ENCODE assay signal across 12 cellular contexts in genomic region chr4:126051709-126052424, GRCh38.
DNase-seq lines count a peak whose midpoint lies in the region; ATAC-seq lines count a peak whose summit lies in the region.
"Had no signal": no experiment of that assay in that cellular context is flagged by ENCODE, and none has a peak within 500 bp of the region (broad histone marks: within the 10 kb centered on the region; RNA-seq: fewer than 3 reads in every experiment).

No MANE protein-coding gene starts in this region.

- DNase-seq in Right ventricle myocardium inferior (ENCODE audit: missing footprints) (no peak), cardiac septum (ENCODE audit: low spot score) (no peak), caudate nucleus (lab: John Stamatoyannopoulos, UW) (peak in 20 of 61 donors; percentile 0 to 49 (median 9)), iris pigment epithelial cell (ENCODE audit: low read depth) (peak; percentile 91), aorta (no peak), NCI-H2107 (lab: John Stamatoyannopoulos, UW) (no peak), GM19240 (ENCODE audit: insufficient read length, low spot score) (no peak)
- DNase-seq: activated B cell treated with CpG ODN at 0.5 μM for 24 hours, AML-193, MV-4-11, nephron progenitor cell had no signal

- WGBS in aorta, 2 donors = 0 to 2% methylated on average over 1 of the region's 1 CpG

- H3K9me3 ChIP-seq in aorta (ENCODE audit: control insufficient read depth, low read length) = no peaks in the 10 kb centered on the region

- intact Hi-C loops in Right ventricle myocardium inferior (cut with DNase I) (no loop called here), cardiac septum (cut with DNase I) (no loop called here), aorta (cut with DNase I) (no loop called here)

- no peaks in the 10 kb centered on the region for H3K27me3 ChIP-seq in aorta (ENCODE audit: control insufficient read depth in 1 of 2, insufficient read depth in 2 of 2, low read length in 1 of 2)

- H3K27ac ChIP-seq in caudate nucleus (ENCODE audit: low read depth, low read length) = peak overlapping the region; percentile 7
- no peak overlapping the region for H3K27ac ChIP-seq in aorta (ENCODE audit: low read depth in 1 of 2, low read length in 2 of 2)

- ATAC-seq in Right ventricle myocardium inferior = peak; percentile 77
- peak; percentile 74 for ATAC-seq in aorta (ENCODE audit: low FRiP score)
- ATAC-seq in GM18858 (IDR thresholded peaks at IDR 0.05; ENCODE audit: unreplicated experiment) = no peak

- H3K4me1 ChIP-seq in aorta (ENCODE audit: control insufficient read depth in 1 of 2, insufficient read depth in 2 of 2, low read length in 2 of 2) = peaks cover 0 to 2% of the 10 kb centered on the region in 2 donors

- no peak overlapping the region for H3K4me3 ChIP-seq in aorta (ENCODE audit: low read length in 2 of 2)

- no peaks in the 10 kb centered on the region for H3K36me3 ChIP-seq in aorta (ENCODE audit: control insufficient read depth in 1 of 2, insufficient read depth in 2 of 2, low read length in 1 of 2)
